In genomic region chr5:134133213-134133994, GRCh38 we compare ENCODE assay signal across 10 cellular contexts. TPM values are rescaled to one million over a fixed set of nuclear protein-coding genes. Genes with fewer than 3 reads are reported as not detected.
DNase-seq lines count a peak whose midpoint lies in the region; ATAC-seq and TF ChIP-seq lines count a peak whose summit lies in the region.
"Had no signal": no experiment of that assay in that cellular context is flagged by ENCODE, and none has a peak within 500 bp of the region (broad histone marks: within the 10 kb centered on the region; RNA-seq: fewer than 3 reads in every experiment).

No MANE protein-coding gene starts in this region.

- TF ChIP-seq POLR2A in uterus (IDR thresholded peaks at IDR 0.05), result no peak

- no peaks in the 10 kb centered on the region for H3K9me3 ChIP-seq in uterus
- H3K9me3 ChIP-seq: SJSA1 had no signal

- H3K4me1 ChIP-seq in uterus, result no peaks in the 10 kb centered on the region

- no peak overlapping the region for H3K4me3 ChIP-seq in uterus
- H3K4me3 ChIP-seq: SJSA1 had no signal

- TF ChIP-seq CTCF in uterus (IDR thresholded peaks at IDR 0.05), result no peak

- intact Hi-C loops in left cardiac atrium (cut with DNase I), result no loop called here
- intact Hi-C loops in left ventricle myocardium superior (cut with micrococcal nuclease), result no loop called here
- intact Hi-C loops in uterus (cut with DNase I; ENCODE audit: low total_unique reads), result no loop called here

- H3K4me3 Mint-ChIP-seq in memory B cell, result peak overlapping the region; percentile 51

- peak; percentile 18 for DNase-seq in left cardiac atrium
- DNase-seq in left ventricle myocardium superior, result no peak
- DNase-seq in activated CD8-positive, alpha-beta memory T cell treated with anti-CD3 and anti-CD28 coated beads, Interleukin-2, amount 50 U/mL, for 48 hours, result peak; percentile 51
- DNase-seq in memory B cell (ENCODE audit: low spot score in 2 of 2), result no peak
- peak; percentile 7 to 12 for DNase-seq in uterus
- no peak for DNase-seq in SKM-1 treated with dmso at 0.1 percent for 144 hours (lab: John Stamatoyannopoulos, UW; ENCODE audit: unreplicated experiment)
- DNase-seq in NCI-H1436 (lab: John Stamatoyannopoulos, UW), result no peak
- DNase-seq: NCI-H446 had no signal

- peak overlapping the region; percentile 98 for H3K27ac Mint-ChIP-seq in memory B cell

- peaks cover 18% of the 10 kb centered on the region for H3K36me3 Mint-ChIP-seq in memory B cell

- H3K9me3 Mint-ChIP-seq in memory B cell, result no peaks in the 10 kb centered on the region

- H3K27me3 Mint-ChIP-seq in memory B cell, result no peaks in the 10 kb centered on the region

- no peaks in the 10 kb centered on the region for H3K27me3 ChIP-seq in uterus
- H3K27me3 ChIP-seq: SJSA1 had no signal

- ATAC-seq in left cardiac atrium (no peak), left ventricle myocardium superior (no peak), memory B cell (ENCODE audit: low read depth) (no peak), HG02759 (IDR thresholded peaks at IDR 0.05; ENCODE audit: unreplicated experiment) (no peak)

- no peak overlapping the region for H3K27ac ChIP-seq in uterus
- H3K27ac ChIP-seq: SJSA1 had no signal

- H3K36me3 ChIP-seq in uterus, result no peaks in the 10 kb centered on the region

- peaks cover 44% of the 10 kb centered on the region for H3K4me1 Mint-ChIP-seq in memory B cell

RNA-seq across cellular contexts. Expression of gene TCF7, which starts 18.9 kb away (rescaled TPM):
- 1 to 10 TPM; 2.4 to 3.3 TPM for total RNA-seq in left cardiac atrium
- total RNA-seq in left ventricle myocardium superior, result 3.4 TPM
- 1 to 10 TPM in 3 of 4 donors, not detected in 1; 1.0 to 4.3 (median 2.4) TPM for total RNA-seq in uterus

RNA-seq across cellular contexts. Expression of gene SKP1, which starts 43.3 kb away (rescaled TPM):
- total RNA-seq in left cardiac atrium (100 to 1,000 TPM; 391 to 436 TPM), left ventricle myocardium superior (478 TPM), uterus (100 to 1,000 TPM; 198 to 343 (median 235) TPM)

Comparison
In these comparisons a context has a peak if more than half of its experiments do, and no peak if none do; other contexts are left out.
1. DNase-seq: peak in left cardiac atrium (single experiment), activated CD8-positive, alpha-beta memory T cell treated with anti-CD3 and anti-CD28 coated beads, Interleukin-2, amount 50 U/mL, for 48 hours (single experiment) and uterus (2 of 2); none in left ventricle myocardium superior (single experiment), memory B cell (0 of 2), SKM-1 treated with dmso at 0.1 percent for 144 hours (single experiment) and NCI-H1436 (single experiment).